Comparison of ENCODE assay signal across 13 cellular contexts in the genomic region with DNA sequence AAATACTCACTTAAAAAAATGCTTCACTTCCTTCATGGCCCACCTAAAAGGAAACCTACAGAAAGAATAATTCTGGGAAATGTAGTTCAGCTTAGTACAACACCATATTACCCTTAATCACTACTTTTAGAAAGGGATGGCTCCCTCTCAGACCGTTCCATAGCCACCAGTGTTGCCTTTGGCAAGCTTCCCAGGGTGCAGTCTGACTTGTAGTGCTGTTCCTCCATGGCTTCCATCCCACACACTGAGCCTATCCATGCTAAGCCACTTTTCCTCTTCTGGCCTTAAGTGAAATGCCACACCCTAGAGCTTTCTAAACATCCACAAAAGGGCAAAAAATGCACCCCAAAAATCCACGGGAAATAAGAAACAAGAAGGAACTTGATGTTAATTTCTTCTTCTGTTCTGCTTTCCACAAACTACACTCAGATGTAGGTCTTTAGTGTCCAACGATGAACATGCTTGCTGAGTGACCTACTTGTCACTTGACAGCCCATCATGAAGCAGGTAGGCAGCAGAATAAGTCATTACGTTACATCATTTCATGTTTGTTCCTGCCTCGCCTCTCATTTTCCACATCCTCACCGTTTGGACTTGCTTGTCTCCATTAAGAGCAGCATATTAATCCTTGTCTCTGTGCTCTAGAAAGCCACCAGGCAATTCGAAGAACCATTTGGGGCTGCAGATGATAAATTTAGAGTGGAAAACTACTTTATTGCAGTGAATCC.
DNase-seq lines count a peak whose midpoint lies in the region; ATAC-seq and TF ChIP-seq lines count a peak whose summit lies in the region.
"Had no signal": no experiment of that assay in that cellular context is flagged by ENCODE, and none has a peak within 500 bp of the region (broad histone marks: within the 10 kb centered on the region; RNA-seq: fewer than 3 reads in every experiment).

No MANE protein-coding gene starts in this region.

- no peak for TF ChIP-seq CTCF in fibroblast of villous mesenchyme (IDR thresholded peaks at IDR 0.05; ENCODE audit: insufficient read depth, low read depth, low read length)
- TF ChIP-seq CTCF in nephron progenitor cell (IDR thresholded peaks at IDR 0.05): no peak

- ATAC-seq in HG03135 (IDR thresholded peaks at IDR 0.05; ENCODE audit: unreplicated experiment): no peak
- ATAC-seq: HCT116 had no signal

- H3K4me3 ChIP-seq in fibroblast of villous mesenchyme (ENCODE audit: low read depth, low read length): no peak overlapping the region
- no peak overlapping the region for H3K4me3 ChIP-seq in skeletal muscle cell (ENCODE audit: low read depth, low read length)

- H3K4me3 Mint-ChIP-seq in nephron progenitor cell: no peak overlapping the region

- no peaks in the 10 kb centered on the region for H3K4me1 Mint-ChIP-seq in nephron progenitor cell

- DNase-seq in DMS 273 (lab: John Stamatoyannopoulos, UW; ENCODE audit: unreplicated experiment): peak; percentile 56
- DNase-seq in DMS 273 treated with DMSO at 0.1 percent for 48 hours (lab: John Stamatoyannopoulos, UW): no peak
- DNase-seq in SK-MEL-5 (ENCODE audit: low read depth, low spot score): peak; percentile 10
- peak; percentile 19 for DNase-seq in fibroblast of villous mesenchyme (ENCODE audit: low read depth)
- DNase-seq in skeletal muscle cell (ENCODE audit: low read depth): peak; percentile 69
- DNase-seq in nephron progenitor cell: no peak
- DNase-seq in RPMI8226: no peak
- DNase-seq: activated CD4-positive, CD25-positive, alpha-beta regulatory T cell treated with anti-CD3 and anti-CD28 coated beads, Interleukin-2, amount 50 U/mL, for 72 hours; activated effector memory CD4-positive, alpha-beta T cell treated with Interleukin-2 at 50 U/mL for 16 hours; NCI-H1417 treated with DMSO at 0.1 percent for 48 hours; stimulated activated CD4-positive, alpha-beta T cell treated with anti-CD3 and anti-CD28 coated beads, Interleukin-4, amount 100 ng/mL, for 1 hour had no signal

- peaks cover 51% of the 10 kb centered on the region for H3K36me3 Mint-ChIP-seq in nephron progenitor cell (ENCODE audit: low read depth)

- no peak overlapping the region for H3K27ac Mint-ChIP-seq in nephron progenitor cell

- H3K9me3 Mint-ChIP-seq in nephron progenitor cell: peaks cover 60% of the 10 kb centered on the region

- H3K27me3 Mint-ChIP-seq in nephron progenitor cell (ENCODE audit: low read depth, poor library complexity): peaks cover 2% of the 10 kb centered on the region

- in situ Hi-C loops in SK-MEL-5 (cut with HindIII; ENCODE audit: low pct_unique_long_range_greater_than_20kb, low sequenced_read_pairs): no loop called here

Comparison
In these comparisons a context has a peak if more than half of its experiments do, and no peak if none do; other contexts are left out.
1. DNase-seq: peak in DMS 273 (single experiment), SK-MEL-5 (single experiment), fibroblast of villous mesenchyme (single experiment) and skeletal muscle cell (single experiment); none in DMS 273 treated with DMSO at 0.1 percent for 48 hours (single experiment), nephron progenitor cell (single experiment) and RPMI8226 (single experiment).